Comparison of ENCODE assay signal across 11 cellular contexts in genomic region chr10:23362069-23362830, GRCh38. TPM values are rescaled to one million over a fixed set of nuclear protein-coding genes. Genes with fewer than 3 reads are reported as not detected.
DNase-seq lines count a peak whose midpoint lies in the region; ATAC-seq and TF ChIP-seq lines count a peak whose summit lies in the region.
"Had no signal": no experiment of that assay in that cellular context is flagged by ENCODE, and none has a peak within 500 bp of the region (broad histone marks: within the 10 kb centered on the region; RNA-seq: fewer than 3 reads in every experiment).

No MANE protein-coding gene starts in this region.

- H3K27ac ChIP-seq in BLaER1 treated with 17β-estradiol and CSF1 and Interleukin-3, amounts not matched to agents 10 nM and 100 nM, result peak overlapping the region in 4 of 11 experiments; percentile 55 to 66 (median 60); a peak in 8 of 22 replicates
- no peak overlapping the region for H3K27ac ChIP-seq in ascending aorta
- H3K27ac ChIP-seq: HL-60 had no signal

- no peaks in the 10 kb centered on the region for H3K36me3 ChIP-seq in BLaER1 treated with 17β-estradiol and CSF1 and Interleukin-3, amounts not matched to agents 10 nM and 100 nM
- H3K36me3 ChIP-seq in ascending aorta, result no peaks in the 10 kb centered on the region

- H3K4me1 ChIP-seq in BLaER1 treated with 17β-estradiol and CSF1 and Interleukin-3, amounts not matched to agents 10 nM and 100 nM, result peaks cover 26 to 37% (median 32%) of the 10 kb centered on the region in 10 experiments
- H3K4me1 ChIP-seq in ascending aorta, result no peaks in the 10 kb centered on the region

- H3K9ac ChIP-seq in BLaER1 treated with 17β-estradiol and CSF1 and Interleukin-3, amounts not matched to agents 10 nM and 100 nM, result no peak overlapping the region

- H3K27me3 ChIP-seq in BLaER1 treated with 17β-estradiol and CSF1 and Interleukin-3, amounts not matched to agents 10 nM and 100 nM, result no peaks in the 10 kb centered on the region
- H3K27me3 ChIP-seq in ascending aorta, result no peaks in the 10 kb centered on the region

- peaks cover 0 to 22% (median 0%) of the 10 kb centered on the region in 11 experiments; a peak in 3 of 22 replicates for H3K9me3 ChIP-seq in BLaER1 treated with 17β-estradiol and CSF1 and Interleukin-3, amounts not matched to agents 10 nM and 100 nM (replicated peaks in 1 of 11)
- no peaks in the 10 kb centered on the region for H3K9me3 ChIP-seq in ascending aorta

- intact Hi-C loops in ascending aorta (cut with DNase I), result no loop called here
- intact Hi-C loops in Right ventricle myocardium superior (cut with DNase I), result no loop called here

- H4K20me1 ChIP-seq in BLaER1 treated with 17β-estradiol and CSF1 and Interleukin-3, amounts not matched to agents 10 nM and 100 nM, result no peaks in the 10 kb centered on the region

- TF ChIP-seq CTCF in ascending aorta (IDR thresholded peaks at IDR 0.05), result no peak

- no peak overlapping the region for H3K4me3 ChIP-seq in BLaER1 treated with 17β-estradiol and CSF1 and Interleukin-3, amounts not matched to agents 10 nM and 100 nM
- H3K4me3 ChIP-seq in ascending aorta, result no peak overlapping the region

- in situ Hi-C loops in G401 (cut with HindIII; ENCODE audit: low sequenced_read_pairs), result no loop called here

- ATAC-seq in GM18867 (IDR thresholded peaks at IDR 0.05; ENCODE audit: unreplicated experiment), result peak; percentile 52
- ATAC-seq in GM21825 (IDR thresholded peaks at IDR 0.05; ENCODE audit: unreplicated experiment), result peak; percentile 43
- ATAC-seq in HG03432 (IDR thresholded peaks at IDR 0.05; ENCODE audit: unreplicated experiment), result peak; percentile 56
- no peak for ATAC-seq in Right ventricle myocardium superior (ENCODE audit: poor library complexity)

- DNase-seq in ascending aorta (ENCODE audit: low spot score in 2 of 2) (no peak), hepatic stellate cell (ENCODE audit: low spot score) (no peak), Right ventricle myocardium superior (no peak), G401 (ENCODE audit: low spot score) (no peak)
- DNase-seq: activated naive CD4-positive, alpha-beta T cell treated with anti-CD3 and anti-CD28 coated beads, Interleukin-2, amount 50 U/mL, for 16 hours; C1 segment of cervical spinal cord had no signal

- peak overlapping the region; percentile 21 to 66 (median 55); a peak in 21 of 22 replicates for H3K4me2 ChIP-seq in BLaER1 treated with 17β-estradiol and CSF1 and Interleukin-3, amounts not matched to agents 10 nM and 100 nM

RNA-seq across cellular contexts. Expression of gene C10orf67, which starts 17.7 kb away (rescaled TPM):
- total RNA-seq in ascending aorta (not detected), Right ventricle myocardium superior (0.54 TPM)
- not detected in 2 replicates for total RNA-seq in G401 (2014; rRNA removed; shearing (Covaris generic))
